In genomic region chr1:99173282-99173681, GRCh38 we compare ENCODE assay signal across 12 cellular contexts.
"Had no signal": no experiment of that assay in that cellular context is flagged by ENCODE, and none has a peak within 500 bp of the region (broad histone marks: within the 10 kb centered on the region; RNA-seq: fewer than 3 reads in every experiment).

No MANE protein-coding gene starts in this region.

- H3K27me3 ChIP-seq: gastrocnemius medialis had no signal

- H3K79me2 ChIP-seq: parathyroid adenoma had no signal

- H3K27ac ChIP-seq: gastrocnemius medialis, heart right ventricle, parathyroid adenoma had no signal

- H2AFZ ChIP-seq: parathyroid adenoma had no signal

- DNase-seq: activated CD4-positive, alpha-beta memory T cell treated with anti-CD3 and anti-CD28 coated beads for 36 hours; activated CD4-positive, alpha-beta T cell treated with anti-CD3 and anti-CD28 coated beads for 1 hour; activated effector memory CD4-positive, alpha-beta T cell treated with anti-CD3 and anti-CD28 coated beads, Interleukin-2, amount 50 U/mL, for 16 hours; activated naive CD8-positive, alpha-beta T cell treated with anti-CD3 and anti-CD28 coated beads, Interleukin-2, amount 10 ng/mL, durations not matched to agents 7 days and 5 days; activated T-cell treated with anti-CD3 and anti-CD28 coated beads, Interleukin-2, amount 50 U/mL, for 4 hours; gastrocnemius medialis; heart right ventricle; T1000 had no signal

- H3K9me3 ChIP-seq: gastrocnemius medialis, heart right ventricle had no signal

- ATAC-seq: activated T-cell treated with anti-CD3 and anti-CD28 coated beads, Interleukin-2, amount 50 U/mL, for 4 hours; gastrocnemius medialis; heart right ventricle; right cardiac atrium had no signal

- H3K36me3 ChIP-seq: gastrocnemius medialis, heart right ventricle had no signal

- H3K36me3 Mint-ChIP-seq: activated CD4-positive, alpha-beta memory T cell treated with anti-CD3 and anti-CD28 coated beads for 36 hours; activated naive CD8-positive, alpha-beta T cell treated with anti-CD3 and anti-CD28 coated beads, Interleukin-2, amount 10 ng/mL, durations not matched to agents 7 days and 5 days; type B pancreatic cell had no signal

- H3K9me3 Mint-ChIP-seq: activated CD4-positive, alpha-beta memory T cell treated with anti-CD3 and anti-CD28 coated beads for 36 hours; activated naive CD8-positive, alpha-beta T cell treated with anti-CD3 and anti-CD28 coated beads, Interleukin-2, amount 10 ng/mL, durations not matched to agents 7 days and 5 days; activated T-cell treated with anti-CD3 and anti-CD28 coated beads, Interleukin-2, amount 50 U/mL, for 4 hours; neural crest cell; type B pancreatic cell had no signal

- H3K27ac Mint-ChIP-seq: activated CD4-positive, alpha-beta memory T cell treated with anti-CD3 and anti-CD28 coated beads for 36 hours; activated naive CD8-positive, alpha-beta T cell treated with anti-CD3 and anti-CD28 coated beads, Interleukin-2, amount 10 ng/mL, durations not matched to agents 7 days and 5 days; type B pancreatic cell had no signal

- H3K4me1 ChIP-seq: gastrocnemius medialis, heart right ventricle, parathyroid adenoma had no signal

- H3K4me3 ChIP-seq: gastrocnemius medialis, heart right ventricle had no signal

- H3K9ac ChIP-seq: parathyroid adenoma had no signal
